22 cellular contexts compared by ENCODE assay signal in the genomic region with DNA sequence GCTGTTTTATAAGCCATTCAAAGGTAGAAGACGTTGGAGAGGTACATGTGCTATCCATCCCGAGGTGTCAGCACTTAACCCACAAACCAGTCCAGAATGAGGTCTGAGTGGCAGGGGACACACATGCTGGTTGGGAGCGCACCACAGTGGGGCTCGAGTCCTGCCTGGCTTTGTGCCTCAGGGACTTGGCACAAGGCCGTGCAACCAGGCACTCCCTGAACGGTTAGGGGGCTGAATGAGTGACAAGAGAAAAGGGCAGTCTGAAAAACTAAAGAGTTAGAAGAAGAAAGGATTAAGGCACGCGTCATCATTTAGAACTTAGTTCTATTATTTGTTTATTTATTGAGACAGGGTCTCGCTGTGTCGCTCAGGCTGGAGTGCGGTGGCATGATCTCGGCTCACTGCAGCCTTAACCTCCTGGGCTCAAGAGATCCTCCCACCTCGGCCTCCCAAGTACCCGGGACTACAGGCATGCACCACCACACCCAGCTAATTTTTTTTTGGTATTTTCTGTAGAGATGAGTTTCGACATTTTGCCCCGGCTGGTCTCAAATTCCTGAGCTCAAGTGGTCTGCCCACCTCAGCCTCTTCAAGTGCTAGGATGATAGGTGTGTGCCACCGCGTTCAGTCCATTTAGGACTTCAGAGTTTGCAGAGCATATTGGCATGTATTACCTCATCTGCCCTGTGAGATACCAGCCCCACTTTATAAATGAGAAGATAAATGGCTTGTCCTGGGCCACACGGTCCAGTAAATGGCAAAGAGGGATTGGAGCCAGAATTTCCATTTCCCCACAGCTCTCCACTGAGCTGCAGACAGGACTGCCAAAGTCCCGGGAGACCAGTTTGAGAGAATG. TPM values are rescaled to one million over a fixed set of nuclear protein-coding genes. Genes with fewer than 3 reads are reported as not detected.
A peak's percentile ranks its signal among the peaks of the same experiment; 100 is the strongest.
DNase-seq lines count a peak whose midpoint lies in the region; ATAC-seq, FAIRE-seq and TF ChIP-seq lines count a peak whose summit lies in the region.
"Had no signal": no experiment of that assay in that cellular context is flagged by ENCODE, and none has a peak within 500 bp of the region (broad histone marks: within the 10 kb centered on the region; RNA-seq: fewer than 3 reads in every experiment).

No MANE protein-coding gene starts in this region.

- no peaks in the 10 kb centered on the region for H3K27me3 Mint-ChIP-seq in stimulated activated naive B cell treated with anti-CD40 and anti-IgM and Interleukin-4, amounts not matched to agents 10 μg/mL and 1 μg/mL and 100 μg/mL, for 72 hours
- H3K27me3 Mint-ChIP-seq: CD4-positive, CD25-positive, alpha-beta regulatory T cell had no signal

- peaks cover 55 to 89% of the 10 kb centered on the region in 2 donors for H3K4me1 Mint-ChIP-seq in stimulated activated naive B cell treated with anti-CD40 and anti-IgM and Interleukin-4, amounts not matched to agents 10 μg/mL and 1 μg/mL and 100 μg/mL, for 72 hours

- H3K9me3 Mint-ChIP-seq in stimulated activated naive B cell treated with anti-CD40 and anti-IgM and Interleukin-4, amounts not matched to agents 10 μg/mL and 1 μg/mL and 100 μg/mL, for 72 hours, result no peaks in the 10 kb centered on the region

- H3K4me1 ChIP-seq in kidney (ENCODE audit: control insufficient read depth in 1 of 2, insufficient read depth in 1 of 2, low read depth in 1 of 2, low read length in 2 of 2), result peaks cover 0 to 3% of the 10 kb centered on the region in 2 donors

- peak; percentile 41 for ATAC-seq in Right ventricle myocardium inferior
- ATAC-seq in stimulated activated naive B cell treated with anti-CD40 and anti-IgM and Interleukin-4, amounts not matched to agents 10 μg/mL and 1 μg/mL and 100 μg/mL, for 72 hours (replicated peaks), result no peak
- ATAC-seq: HCT116, K562 had no signal

- TF ChIP-seq CTCF in astrocyte of the cerebellum (IDR thresholded peaks at IDR 0.05; ENCODE audit: low read depth, low read length, missing control alignments), result no peak
- no peak for TF ChIP-seq CTCF in kidney (IDR thresholded peaks at IDR 0.05; ENCODE audit: borderline replicate concordance, extremely low read depth, insufficient read depth)

- in situ Hi-C loops in astrocyte of the cerebellum (cut with HindIII; ENCODE audit: low sequenced_read_pairs), result no loop called here

- FAIRE-seq in kidney (lab: Jason Lieb, UNC), result no peak
- FAIRE-seq: G401.6, K562 had no signal

- no peak overlapping the region for H3K27ac ChIP-seq in kidney (ENCODE audit: low read depth in 2 of 2, low read length in 2 of 2)
- H3K27ac ChIP-seq: GM23248 had no signal

- H3K36me3 Mint-ChIP-seq in stimulated activated naive B cell treated with anti-CD40 and anti-IgM and Interleukin-4, amounts not matched to agents 10 μg/mL and 1 μg/mL and 100 μg/mL, for 72 hours, result peaks cover 57 to 68% of the 10 kb centered on the region in 2 donors

- intact Hi-C loops in Right ventricle myocardium inferior (cut with DNase I) (no loop called here), cardiac septum (cut with DNase I) (no loop called here), kidney (cut with DNase I) (no loop called here)

- H3K4me3 Mint-ChIP-seq in stimulated activated naive B cell treated with anti-CD40 and anti-IgM and Interleukin-4, amounts not matched to agents 10 μg/mL and 1 μg/mL and 100 μg/mL, for 72 hours, result no peak overlapping the region
- H3K4me3 Mint-ChIP-seq: CD4-positive, CD25-positive, alpha-beta regulatory T cell had no signal

- H3K9me3 ChIP-seq in kidney (ENCODE audit: control insufficient read depth in 1 of 2, low read length in 2 of 2), result no peaks in the 10 kb centered on the region

- H3K9ac ChIP-seq in kidney (ENCODE audit: low read length in 2 of 2), result no peak overlapping the region
- H3K9ac ChIP-seq: GM23248 had no signal

- DNase-seq in Right ventricle myocardium inferior (ENCODE audit: missing footprints) (peak; percentile 69), cardiac septum (ENCODE audit: low spot score) (no peak), astrocyte of the cerebellum (ENCODE audit: low read depth) (peak; percentile 31), kidney (peak; percentile 69), AG08395 (ENCODE audit: low spot score) (no peak), SHP77 treated with DMSO at 0.1 percent for 48 hours (lab: John Stamatoyannopoulos, UW) (no peak)
- no peak for DNase-seq in stimulated activated naive B cell treated with anti-CD40 and anti-IgM and Interleukin-4, amounts not matched to agents 10 μg/mL and 1 μg/mL and 100 μg/mL, for 72 hours
- DNase-seq in activated CD4-positive, alpha-beta T cell treated with anti-CD3 and anti-CD28 coated beads for 1 hour, result no peak
- DNase-seq: CD4-positive, CD25-positive, alpha-beta regulatory T cell; DMS53; GM23248; NCI-H1092; NCI-H1694; NCI-H2107; NCI-H69; NK-92 treated with Interleukin-12 subunit alpha and Interleukin-12 subunit beta, amount 100 ng/mL, for 24 hours; OCI-M1; RPMI8226 had no signal

- H3K4me3 ChIP-seq in astrocyte of the cerebellum (ENCODE audit: low read depth, low read length) (no peak overlapping the region), kidney (ENCODE audit: low read length in 2 of 2) (no peak overlapping the region)
- H3K4me3 ChIP-seq: GM23248, K562 had no signal

- peaks cover 6% of the 10 kb centered on the region in 2 donors for H3K36me3 ChIP-seq in kidney (ENCODE audit: control insufficient read depth in 1 of 2, insufficient read depth in 2 of 2, low read length in 2 of 2)

- peak overlapping the region; percentile 56 for H3K27ac Mint-ChIP-seq in stimulated activated naive B cell treated with anti-CD40 and anti-IgM and Interleukin-4, amounts not matched to agents 10 μg/mL and 1 μg/mL and 100 μg/mL, for 72 hours
- H3K27ac Mint-ChIP-seq: CD4-positive, CD25-positive, alpha-beta regulatory T cell had no signal

RNA-seq across cellular contexts. Expression of a gene that starts 47.4 kb away (rescaled TPM):
- total RNA-seq in Right ventricle myocardium inferior (0.68 TPM), cardiac septum (0.89 TPM), kidney (23.7 TPM)
- polyA plus RNA-seq in kidney (ENCODE audit: insufficient read depth, low read depth, low replicate concordance), result not detected
- total RNA-seq: A172, GM23248 had no signal

RNA-seq across cellular contexts. Expression of a gene that starts 51.9 kb away (rescaled TPM):
- 50.0 TPM for total RNA-seq in Right ventricle myocardium inferior
- total RNA-seq in cardiac septum, result 49.2 TPM
- total RNA-seq in kidney, result 60.7 TPM
- 24.0 TPM for polyA plus RNA-seq in kidney (ENCODE audit: insufficient read depth, low read depth, low replicate concordance)

Comparison
In these comparisons a context has a peak if more than half of its experiments do, and no peak if none do; other contexts are left out.
1. DNase-seq: peak in Right ventricle myocardium inferior (single experiment), astrocyte of the cerebellum (single experiment) and kidney (single experiment); none in cardiac septum (single experiment), stimulated activated naive B cell treated with anti-CD40 and anti-IgM and Interleukin-4, amounts not matched to agents 10 μg/mL and 1 μg/mL and 100 μg/mL, for 72 hours (single experiment), AG08395 (single experiment), activated CD4-positive, alpha-beta T cell treated with anti-CD3 and anti-CD28 coated beads for 1 hour (single experiment) and SHP77 treated with DMSO at 0.1 percent for 48 hours (single experiment).
2. RNA of a gene that starts 47.4 kb away (total RNA-seq): 23.7 TPM in kidney (single experiment); 0.89 TPM in cardiac septum (single experiment) and 0.68 TPM in Right ventricle myocardium inferior (single experiment); every median in the first group is over 10 times any median in the second.